Comparison of ENCODE assay signal across 8 cellular contexts in the genomic region with DNA sequence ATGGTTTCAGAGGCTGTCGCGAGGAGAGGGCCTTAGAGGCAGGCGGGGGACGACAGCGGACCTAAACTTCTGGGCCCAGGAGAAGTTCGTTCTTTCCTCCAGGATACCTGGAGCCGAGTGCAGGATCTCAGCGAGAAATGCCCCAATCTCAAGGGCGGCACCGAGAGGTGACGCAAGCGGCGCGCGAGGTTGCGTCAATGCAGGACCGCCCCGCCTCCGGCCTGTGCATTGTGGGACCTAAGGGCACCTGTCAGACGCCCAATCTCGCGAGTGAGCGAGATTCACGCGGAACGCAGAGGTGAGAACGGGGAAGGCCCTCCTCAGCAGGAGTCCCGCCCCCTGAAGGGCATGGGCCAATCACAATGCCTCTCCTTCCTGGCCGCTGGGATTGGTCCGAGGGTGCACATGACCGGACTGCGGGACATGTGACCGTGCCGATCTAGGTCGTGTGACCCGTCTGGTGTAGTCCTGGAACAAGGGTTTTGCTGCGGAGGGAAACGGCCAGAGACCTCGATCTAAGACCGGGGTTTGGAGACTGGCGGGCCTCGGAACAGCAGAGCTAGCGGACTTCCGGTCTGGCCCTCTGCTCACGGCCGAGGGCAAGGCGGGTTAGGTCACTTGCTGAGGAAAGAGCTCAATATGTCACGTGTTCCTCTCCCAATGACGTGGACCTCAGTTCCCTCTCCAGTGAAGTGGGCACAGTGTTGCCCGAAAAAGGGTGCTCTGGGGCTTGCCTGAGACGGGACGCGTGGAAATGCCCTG.
DNase-seq lines count a peak whose midpoint lies in the region; ATAC-seq and FAIRE-seq lines count a peak whose summit lies in the region.

No MANE protein-coding gene starts in this region.

- no peaks in the 10 kb centered on the region for H3K9me3 ChIP-seq in BLaER1

- H3K9ac ChIP-seq in BLaER1, result peak overlapping the region; percentile 92

- H3K4me3 ChIP-seq in BLaER1, result peak overlapping the region; percentile 76

- peak; percentile 99 for ATAC-seq in GM19324 (IDR thresholded peaks at IDR 0.05; ENCODE audit: low FRiP score, unreplicated experiment)
- peak; percentile 95 for ATAC-seq in HG03460 (IDR thresholded peaks at IDR 0.05; ENCODE audit: unreplicated experiment)

- H3K4me1 ChIP-seq in BLaER1, result peaks cover 22% of the 10 kb centered on the region

- peak overlapping the region; percentile 100 for H3K4me2 ChIP-seq in BLaER1

- peak; percentile 36 for FAIRE-seq in colon (lab: Jason Lieb, UNC)

- DNase-seq in NCI-H524 treated with DMSO at 0.1 percent for 48 hours (lab: John Stamatoyannopoulos, UW), result peak; percentile 100
- peak; percentile 100 for DNase-seq in activated CD4-positive, alpha-beta T cell treated with anti-CD3 and anti-CD28 coated beads for 48 hours
- DNase-seq in kidney glomerular epithelial cell (lab: John Stamatoyannopoulos, UW), result peak; percentile 98
- DNase-seq in stimulated activated CD4-positive, alpha-beta T cell treated with anti-CD3 and anti-CD28 coated beads, Interleukin-15, amount 100 ng/mL, for 48 hours (ENCODE audit: low read depth in 2 of 2), result peak; percentile 100

- no peaks in the 10 kb centered on the region for H3K36me3 ChIP-seq in BLaER1

- H4K20me1 ChIP-seq in BLaER1, result no peaks in the 10 kb centered on the region

- H3K27me3 ChIP-seq in BLaER1, result peaks cover 9% of the 10 kb centered on the region; the same call in 1 of the 2 replicates

- peak overlapping the region; percentile 92 for H3K27ac ChIP-seq in BLaER1

Comparison
In these comparisons a context has a peak if more than half of its experiments do, and no peak if none do; other contexts are left out.
1. Peak in every context shown above with its lines: DNase-seq, ATAC-seq, H3K4me3 ChIP-seq and H3K27ac ChIP-seq.